1 cellular context compared by ENCODE assay signal in genomic region chr3:98890960-98891910, GRCh38.
A peak's percentile ranks its signal among the peaks of the same experiment; 100 is the strongest.
TF ChIP-seq lines count a peak whose summit lies in the region.

No MANE protein-coding gene starts in this region.

TF ChIP-seq in HepG2, 621 proteins besides CTCF, POLR2A, EP300 and RAD21 (continued from another document):
- TF ChIP-seq MNT (IDR thresholded peaks at IDR 0.05) = peak; percentile 32
- no peak for TF ChIP-seq RFXAP (CRISPR knock-in tag; IDR thresholded peaks at IDR 0.05; ENCODE audit: borderline replicate concordance)
- TF ChIP-seq HNRNPK (IDR thresholded peaks at IDR 0.05; ENCODE audit: low read depth, low read length, poor library complexity, severe bottlenecking) = peak; percentile 64
- 0 out of 2 replicates have a peak, but pooled peaks have one; percentile 30 for TF ChIP-seq PRDM15 (CRISPR knock-in tag; IDR thresholded peaks at IDR 0.05)
